ENCODE assay signal across 10 cellular contexts in the genomic region with DNA sequence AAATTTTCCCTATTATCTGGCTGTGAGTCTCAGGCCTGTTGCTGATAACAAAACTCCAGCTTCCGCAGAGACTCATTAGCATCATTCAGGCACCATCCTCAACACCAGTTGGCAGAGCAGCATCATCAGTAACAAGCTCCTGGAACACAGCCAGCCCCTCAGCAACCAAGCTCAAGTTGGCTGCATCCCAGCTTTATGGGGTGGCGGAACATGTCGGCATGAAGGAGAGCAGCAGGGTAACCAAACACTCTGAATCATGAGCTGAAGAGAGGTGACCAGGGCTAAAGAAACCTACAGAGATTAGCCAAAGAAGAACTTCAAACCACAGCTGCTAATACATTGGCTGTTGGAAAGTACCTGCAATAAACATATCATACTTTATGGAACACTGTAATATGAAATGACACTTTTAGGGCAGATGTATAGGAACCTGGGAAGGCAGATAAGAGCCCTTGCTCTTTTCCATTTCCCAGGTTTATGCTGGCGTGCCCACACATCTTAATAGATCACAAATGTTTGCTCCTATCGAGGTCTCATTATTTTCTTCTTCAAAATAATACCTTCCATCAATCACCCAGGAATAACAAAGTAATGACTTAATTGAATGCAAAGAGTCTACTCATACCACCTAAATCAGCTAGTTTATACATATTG.
DNase-seq lines count a peak whose midpoint lies in the region; ATAC-seq and FAIRE-seq lines count a peak whose summit lies in the region.
"Had no signal": no experiment of that assay in that cellular context is flagged by ENCODE, and none has a peak within 500 bp of the region (broad histone marks: within the 10 kb centered on the region; RNA-seq: fewer than 3 reads in every experiment).

No MANE protein-coding gene starts in this region.

- peak; percentile 38 for FAIRE-seq in RCC 7860 (lab: Jason Lieb, UNC)

- ATAC-seq in GM21367 (IDR thresholded peaks at IDR 0.05; ENCODE audit: unreplicated experiment) (no peak), GM21576 (IDR thresholded peaks at IDR 0.05; ENCODE audit: unreplicated experiment) (no peak), GM19467 (IDR thresholded peaks at IDR 0.05; ENCODE audit: unreplicated experiment) (no peak), esophagus mucosa (no peak)
- ATAC-seq: Panc1; stimulated activated naive B cell treated with anti-CD40 and anti-IgM and Interleukin-4, amounts not matched to agents 10 μg/mL and 1 μg/mL and 100 μg/mL, for 72 hours had no signal

- intact Hi-C loops in cardiac septum (cut with DNase I) = no loop called here

- DNase-seq in A172 (ENCODE audit: low spot score) (peak; percentile 72), NCI-H1048 (lab: John Stamatoyannopoulos, UW) (peak; percentile 4), RCC 7860 (ENCODE audit: low spot score) (peak; percentile 62), cardiac septum (ENCODE audit: low spot score) (peak; percentile 78)
- DNase-seq: stimulated activated naive B cell treated with anti-CD40 and anti-IgM and Interleukin-4, amounts not matched to agents 10 μg/mL and 1 μg/mL and 100 μg/mL, for 72 hours had no signal

Comparison
In these comparisons a context has a peak if more than half of its experiments do, and no peak if none do; other contexts are left out.
1. DNase-seq: peak in every context shown above with its lines; median percentile 78 in cardiac septum; 72 in A172; 62 in RCC 7860; 4 in NCI-H1048.